ENCODE assay signal across 2 cellular contexts in the genomic region with DNA sequence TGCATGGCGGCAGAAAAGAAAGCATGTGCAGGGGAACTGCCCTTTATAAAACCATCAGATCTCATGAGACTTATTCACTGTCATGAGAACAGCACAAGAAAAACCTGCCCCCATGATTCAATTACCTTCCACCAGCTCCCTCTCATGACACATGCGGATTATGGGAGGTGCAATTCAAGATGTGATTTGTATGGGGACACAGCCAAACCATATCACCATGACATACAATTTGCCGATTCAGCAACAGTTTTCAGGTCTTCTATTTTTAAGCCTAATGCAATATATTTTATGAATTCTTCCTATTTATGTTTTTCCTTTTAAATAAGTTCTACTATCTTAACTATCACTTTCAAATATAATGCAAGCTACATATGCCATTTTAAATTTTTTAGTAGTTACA.
A peak's percentile ranks its signal among the peaks of the same experiment; 100 is the strongest.
TF ChIP-seq lines count a peak whose summit lies in the region.

No MANE protein-coding gene starts in this region.

TF ChIP-seq in HepG2, 621 proteins besides CTCF, POLR2A, EP300 and RAD21 (continued from another document):
- TF ChIP-seq, protein P1, sequence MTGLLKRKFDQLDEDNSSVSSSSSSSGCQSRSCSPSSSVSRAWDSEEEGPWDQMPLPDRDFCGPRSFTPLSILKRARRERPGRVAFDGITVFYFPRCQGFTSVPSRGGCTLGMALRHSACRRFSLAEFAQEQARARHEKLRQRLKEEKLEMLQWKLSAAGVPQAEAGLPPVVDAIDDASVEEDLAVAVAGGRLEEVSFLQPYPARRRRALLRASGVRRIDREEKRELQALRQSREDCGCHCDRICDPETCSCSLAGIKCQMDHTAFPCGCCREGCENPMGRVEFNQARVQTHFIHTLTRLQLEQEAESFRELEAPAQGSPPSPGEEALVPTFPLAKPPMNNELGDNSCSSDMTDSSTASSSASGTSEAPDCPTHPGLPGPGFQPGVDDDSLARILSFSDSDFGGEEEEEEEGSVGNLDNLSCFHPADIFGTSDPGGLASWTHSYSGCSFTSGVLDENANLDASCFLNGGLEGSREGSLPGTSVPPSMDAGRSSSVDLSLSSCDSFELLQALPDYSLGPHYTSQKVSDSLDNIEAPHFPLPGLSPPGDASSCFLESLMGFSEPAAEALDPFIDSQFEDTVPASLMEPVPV (CRISPR knock-in tag; IDR thresholded peaks at IDR 0.05), result no peak
- no peak for TF ChIP-seq ZNF275 (CRISPR knock-in tag; IDR thresholded peaks at IDR 0.05; ENCODE audit: borderline replicate concordance)
- TF ChIP-seq ZFP41 (CRISPR knock-in tag; IDR thresholded peaks at IDR 0.05; ENCODE audit: borderline replicate concordance), result no peak
- TF ChIP-seq MAFK (conservative IDR thresholded peaks at IDR 0.05 in 1 of 2, IDR thresholded peaks at IDR 0.05 in 1 of 2; ENCODE audit: low read length in 2 of 2), result peak; percentile 43 to 77; a peak in 3 of 4 replicates
- TF ChIP-seq GTF3A (CRISPR knock-in tag; conservative IDR thresholded peaks at IDR 0.05), result no peak
- TF ChIP-seq ZNF20 (CRISPR knock-in tag; IDR thresholded peaks at IDR 0.05), result no peak
- TF ChIP-seq ATF4 (CRISPR knock-in tag; IDR thresholded peaks at IDR 0.05), result no peak
- TF ChIP-seq, protein P2, sequence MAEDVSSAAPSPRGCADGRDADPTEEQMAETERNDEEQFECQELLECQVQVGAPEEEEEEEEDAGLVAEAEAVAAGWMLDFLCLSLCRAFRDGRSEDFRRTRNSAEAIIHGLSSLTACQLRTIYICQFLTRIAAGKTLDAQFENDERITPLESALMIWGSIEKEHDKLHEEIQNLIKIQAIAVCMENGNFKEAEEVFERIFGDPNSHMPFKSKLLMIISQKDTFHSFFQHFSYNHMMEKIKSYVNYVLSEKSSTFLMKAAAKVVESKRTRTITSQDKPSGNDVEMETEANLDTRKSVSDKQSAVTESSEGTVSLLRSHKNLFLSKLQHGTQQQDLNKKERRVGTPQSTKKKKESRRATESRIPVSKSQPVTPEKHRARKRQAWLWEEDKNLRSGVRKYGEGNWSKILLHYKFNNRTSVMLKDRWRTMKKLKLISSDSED (CRISPR knock-in tag; IDR thresholded peaks at IDR 0.05), result no peak

TF ChIP-seq in K562, 482 proteins besides CTCF, POLR2A, EP300 and RAD21 (continued from another document):
- TF ChIP-seq, protein P3, sequence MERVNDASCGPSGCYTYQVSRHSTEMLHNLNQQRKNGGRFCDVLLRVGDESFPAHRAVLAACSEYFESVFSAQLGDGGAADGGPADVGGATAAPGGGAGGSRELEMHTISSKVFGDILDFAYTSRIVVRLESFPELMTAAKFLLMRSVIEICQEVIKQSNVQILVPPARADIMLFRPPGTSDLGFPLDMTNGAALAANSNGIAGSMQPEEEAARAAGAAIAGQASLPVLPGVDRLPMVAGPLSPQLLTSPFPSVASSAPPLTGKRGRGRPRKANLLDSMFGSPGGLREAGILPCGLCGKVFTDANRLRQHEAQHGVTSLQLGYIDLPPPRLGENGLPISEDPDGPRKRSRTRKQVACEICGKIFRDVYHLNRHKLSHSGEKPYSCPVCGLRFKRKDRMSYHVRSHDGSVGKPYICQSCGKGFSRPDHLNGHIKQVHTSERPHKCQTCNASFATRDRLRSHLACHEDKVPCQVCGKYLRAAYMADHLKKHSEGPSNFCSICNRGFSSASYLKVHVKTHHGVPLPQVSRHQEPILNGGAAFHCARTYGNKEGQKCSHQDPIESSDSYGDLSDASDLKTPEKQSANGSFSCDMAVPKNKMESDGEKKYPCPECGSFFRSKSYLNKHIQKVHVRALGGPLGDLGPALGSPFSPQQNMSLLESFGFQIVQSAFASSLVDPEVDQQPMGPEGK (CRISPR knock-in tag; IDR thresholded peaks at IDR 0.05; ENCODE audit: borderline replicate concordance), result no peak
- no peak for TF ChIP-seq PHF20 (IDR thresholded peaks at IDR 0.05; ENCODE audit: partially characterized antibody)
- no peak for TF ChIP-seq CBFB (CRISPR knock-in tag; IDR thresholded peaks at IDR 0.05)
- peak; percentile 45; the same call in 1 of the 2 replicates for TF ChIP-seq C11orf30 (IDR thresholded peaks at IDR 0.05; ENCODE audit: low read depth)
- TF ChIP-seq BCOR (IDR thresholded peaks at IDR 0.05), result no peak
